Comparison of ENCODE assay signal across 26 cellular contexts in genomic region chr7:116675812-116676355, GRCh38.
"Had no signal": no experiment of that assay in that cellular context is flagged by ENCODE, and none has a peak within 500 bp of the region (broad histone marks: within the 10 kb centered on the region; RNA-seq: fewer than 3 reads in every experiment).

No MANE protein-coding gene starts in this region.

- H3K9me3 Mint-ChIP-seq: dendritic cell treated with granulocyte-macrophage colony-stimulating factor and Interleukin-4, amounts not matched to agents 40 ng/mL and 50 ng/mL, for 4 days; effector memory CD8-positive, alpha-beta T cell; naive B cell; nephron; stimulated activated memory B cell treated with anti-CD40 and anti-IgM and Interleukin-4, amounts not matched to agents 10 μg/mL and 1 μg/mL and 100 μg/mL, for 72 hours; stimulated activated naive CD8-positive, alpha-beta T cell treated with anti-CD3 and anti-CD28 coated beads, Interleukin-15, Interleukin-2, amounts not matched to agents 100 ng/mL and 50 ng/mL, for 24 hours had no signal

- H3K4me3 Mint-ChIP-seq: dendritic cell treated with granulocyte-macrophage colony-stimulating factor and Interleukin-4, amounts not matched to agents 40 ng/mL and 50 ng/mL, for 4 days; effector memory CD8-positive, alpha-beta T cell; naive B cell; stimulated activated memory B cell treated with anti-CD40 and anti-IgM and Interleukin-4, amounts not matched to agents 10 μg/mL and 1 μg/mL and 100 μg/mL, for 72 hours; stimulated activated naive CD8-positive, alpha-beta T cell treated with anti-CD3 and anti-CD28 coated beads, Interleukin-15, Interleukin-2, amounts not matched to agents 100 ng/mL and 50 ng/mL, for 24 hours had no signal

- H3K27ac Mint-ChIP-seq: dendritic cell treated with granulocyte-macrophage colony-stimulating factor and Interleukin-4, amounts not matched to agents 40 ng/mL and 50 ng/mL, for 4 days; effector memory CD8-positive, alpha-beta T cell; naive B cell; nephron; stimulated activated memory B cell treated with anti-CD40 and anti-IgM and Interleukin-4, amounts not matched to agents 10 μg/mL and 1 μg/mL and 100 μg/mL, for 72 hours; stimulated activated naive CD8-positive, alpha-beta T cell treated with anti-CD3 and anti-CD28 coated beads, Interleukin-15, Interleukin-2, amounts not matched to agents 100 ng/mL and 50 ng/mL, for 24 hours had no signal

- H3K27ac ChIP-seq: heart right ventricle, left lung, lower lobe of right lung, pancreas, prostate gland, right lobe of liver, spleen, tibial artery, upper lobe of left lung, uterus had no signal

- H3K27me3 ChIP-seq: pancreas, right lobe of liver, tibial artery, upper lobe of left lung, uterus had no signal

- H3K36me3 Mint-ChIP-seq: naive B cell; stimulated activated memory B cell treated with anti-CD40 and anti-IgM and Interleukin-4, amounts not matched to agents 10 μg/mL and 1 μg/mL and 100 μg/mL, for 72 hours had no signal

- ATAC-seq: effector memory CD8-positive, alpha-beta T cell; heart right ventricle; left lung; lower lobe of right lung; pancreas; right lobe of liver; stimulated activated memory B cell treated with anti-CD40 and anti-IgM and Interleukin-4, amounts not matched to agents 10 μg/mL and 1 μg/mL and 100 μg/mL, for 72 hours had no signal

- DNase-seq: effector memory CD8-positive, alpha-beta T cell; erythroblast; foreskin melanocyte; heart right ventricle; hypothalamus; islet precursor cell; left lung; lower lobe of right lung; mesenchymal stem cell; naive B cell; occipital lobe; pancreas; retina; right lobe of liver; spleen; stimulated activated CD4-positive, alpha-beta T cell treated with anti-CD3 and anti-CD28 coated beads, Interleukin-15, amount 100 ng/mL, for 24 hours; stimulated activated CD4-positive, alpha-beta T cell treated with anti-CD3 and anti-CD28 coated beads, Interleukin-1b, Interleukin-23, amount 100 ng/mL, for 48 hours; stimulated activated CD4-positive, alpha-beta T cell treated with anti-CD3 and anti-CD28 coated beads, Interleukin-4, amount 100 ng/mL, for 24 hours; tibial artery; upper lobe of left lung; uterus had no signal

- H3K4me1 ChIP-seq: prostate gland, uterus had no signal

- H3K36me3 ChIP-seq: heart right ventricle, left lung, lower lobe of right lung, pancreas, prostate gland, right lobe of liver, spleen, tibial artery, upper lobe of left lung, uterus had no signal

- H3K4me3 ChIP-seq: heart right ventricle, pancreas, prostate gland, right lobe of liver, spleen, tibial artery, uterus had no signal

- H3K9me3 ChIP-seq: heart right ventricle, left lung, lower lobe of right lung, pancreas, prostate gland, right lobe of liver, spleen, tibial artery, upper lobe of left lung, uterus had no signal
